2 cellular contexts compared by ENCODE assay signal in genomic region chr2:5652734-5653133, GRCh38. TPM values are rescaled to one million over a fixed set of nuclear protein-coding genes. Genes with fewer than 3 reads are reported as not detected.
"Had no signal": no experiment of that assay in that cellular context is flagged by ENCODE, and none has a peak within 500 bp of the region (broad histone marks: within the 10 kb centered on the region; RNA-seq: fewer than 3 reads in every experiment).

No MANE protein-coding gene starts in this region.

RNA-seq across cellular contexts. Expression of gene SOX11, which starts 39.5 kb away (rescaled TPM):
- total RNA-seq: HT-29 had no signal
- polyA plus RNA-seq: K562 had no signal
